ENCODE assay signal across 8 cellular contexts in the genomic region with DNA sequence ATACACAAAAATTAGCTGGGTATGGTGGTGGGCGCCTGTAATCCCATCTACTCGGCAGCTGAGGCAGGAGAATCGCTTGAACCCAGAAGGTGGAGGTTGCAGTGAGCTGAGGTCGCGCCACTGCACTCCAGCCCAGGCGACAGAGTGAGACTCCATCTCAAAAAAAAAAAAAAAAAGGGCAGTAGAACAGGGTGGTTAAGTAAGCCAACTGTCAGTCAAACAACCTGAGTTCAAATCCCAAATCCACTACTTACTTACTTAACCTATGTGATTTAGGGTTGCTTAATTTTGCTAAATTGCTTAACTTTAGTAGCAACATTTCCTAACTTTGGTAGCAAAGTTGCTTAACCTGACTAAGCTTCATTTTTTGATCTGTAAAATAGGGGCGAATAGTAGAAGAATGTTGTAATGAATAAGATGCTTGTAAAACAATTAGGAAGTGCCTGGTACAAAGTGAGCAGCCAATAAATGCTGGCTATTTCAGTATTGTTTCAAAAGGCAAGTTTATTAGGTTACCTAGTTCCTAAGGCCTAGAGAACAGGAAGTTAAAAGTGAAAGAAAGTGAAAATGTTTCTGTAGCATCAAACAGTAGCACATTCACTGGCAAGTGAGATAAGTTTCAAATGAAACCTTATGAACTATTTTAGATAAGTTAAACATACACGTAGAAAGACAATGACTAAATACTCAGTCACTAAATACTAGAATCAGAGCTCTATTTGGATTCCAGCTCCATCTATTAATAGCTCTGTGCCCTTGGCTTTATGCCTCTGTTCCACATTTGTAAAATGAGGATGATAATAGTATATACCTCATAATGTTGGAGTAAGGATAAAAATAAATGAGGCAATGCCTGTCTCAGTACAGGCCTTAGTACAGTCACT.
A peak's percentile ranks its signal among the peaks of the same experiment; 100 is the strongest.
DNase-seq lines count a peak whose midpoint lies in the region; ATAC-seq and TF ChIP-seq lines count a peak whose summit lies in the region.

No MANE protein-coding gene starts in this region.

- H3K9me2 ChIP-seq in Loucy (replicated peaks; ENCODE audit: low read depth, low read length) (no peaks in the 10 kb centered on the region), GM23338 (ENCODE audit: insufficient read depth) (no peaks in the 10 kb centered on the region)

- H3K4me2 ChIP-seq in Loucy (ENCODE audit: low read depth, low read length, poor library complexity, severe bottlenecking) (peak overlapping the region; percentile 66), GM23338 (no peak overlapping the region)

- no peaks in the 10 kb centered on the region for H3K36me3 Mint-ChIP-seq in CD4-positive, alpha-beta T cell (ENCODE audit: low read depth)
- H3K36me3 Mint-ChIP-seq in GM23338 (ENCODE audit: low read depth), result no peaks in the 10 kb centered on the region

- H3K36me3 ChIP-seq in Loucy (ENCODE audit: insufficient read depth, low read length), result no peaks in the 10 kb centered on the region
- no peaks in the 10 kb centered on the region for H3K36me3 ChIP-seq in psoas muscle (ENCODE audit: insufficient read depth in 1 of 2, low read depth in 1 of 2)
- no peaks in the 10 kb centered on the region for H3K36me3 ChIP-seq in GM23338 (ENCODE audit: insufficient read depth)

- H4K20me1 ChIP-seq in Loucy (ENCODE audit: insufficient read depth, low read length, poor library complexity, severe bottlenecking) (no peaks in the 10 kb centered on the region), GM23338 (replicated peaks; ENCODE audit: insufficient read depth) (no peaks in the 10 kb centered on the region)

- H3K4me1 Mint-ChIP-seq in CD4-positive, alpha-beta T cell (ENCODE audit: low read depth), result peaks cover 28% of the 10 kb centered on the region
- H3K4me1 Mint-ChIP-seq in GM23338, result peaks cover 34% of the 10 kb centered on the region

- H3F3A ChIP-seq in Loucy (ENCODE audit: low read depth) (0 out of 2 replicates have a peak, but pooled peaks cover 4% of the 10 kb centered on the region), GM23338 (replicated peaks; ENCODE audit: low read depth) (0 out of 2 replicates have a peak, but pooled peaks cover 3% of the 10 kb centered on the region)

- peak overlapping the region; percentile 77 for H3K27ac Mint-ChIP-seq in CD4-positive, alpha-beta T cell
- H3K27ac Mint-ChIP-seq in GM23338, result no peak overlapping the region

- H3K27me3 Mint-ChIP-seq in CD4-positive, alpha-beta T cell, result no peaks in the 10 kb centered on the region
- peaks cover 9% of the 10 kb centered on the region for H3K27me3 Mint-ChIP-seq in GM23338 (ENCODE audit: insufficient read depth, low read depth, poor library complexity)

- H3K27ac ChIP-seq in CD4-positive, alpha-beta T cell (ENCODE audit: low read depth, low read length), result no peak overlapping the region
- H3K27ac ChIP-seq in psoas muscle (peak overlapping the region; percentile 69), GM23338 (ENCODE audit: low read depth) (no peak overlapping the region)

- no peaks in the 10 kb centered on the region for H3K9me3 ChIP-seq in CD4-positive, alpha-beta T cell (ENCODE audit: control insufficient read depth, low read length)
- H3K9me3 ChIP-seq in Loucy (ENCODE audit: insufficient read depth, low read depth, low read length) (no peaks in the 10 kb centered on the region), psoas muscle (no peaks in the 10 kb centered on the region)

- DNase-seq in CD4-positive, alpha-beta T cell, result no peak
- DNase-seq in choroid plexus epithelial cell (ENCODE audit: low read depth) (peak; percentile 26), psoas muscle (no peak), GM23338 (ENCODE audit: low spot score) (no peak), NK-92 (lab: John Stamatoyannopoulos, UW; ENCODE audit: unreplicated experiment) (no peak), GM19238 (ENCODE audit: insufficient read length, low spot score) (no peak)

- peak; percentile 55 for ATAC-seq in CD4-positive, alpha-beta T cell (ENCODE audit: poor library complexity)
- ATAC-seq in GM21360 (IDR thresholded peaks at IDR 0.05; ENCODE audit: unreplicated experiment) (peak; percentile 82), psoas muscle (peak; percentile 76 to 98 (median 95)), GM23338 (no peak)

- H3K79me2 ChIP-seq in Loucy (ENCODE audit: insufficient read depth, low read length) (no peaks in the 10 kb centered on the region), GM23338 (replicated peaks; ENCODE audit: insufficient read depth) (no peaks in the 10 kb centered on the region)

- no peaks in the 10 kb centered on the region for H3K27me3 ChIP-seq in CD4-positive, alpha-beta T cell (ENCODE audit: control insufficient read depth, insufficient read depth, low read length)
- H3K27me3 ChIP-seq in Loucy (ENCODE audit: insufficient read depth, low read length, poor library complexity, severe bottlenecking) (no peaks in the 10 kb centered on the region), psoas muscle (ENCODE audit: insufficient read depth in 3 of 3, low read length in 2 of 3) (no peaks in the 10 kb centered on the region), GM23338 (ENCODE audit: insufficient read depth) (0 out of 2 replicates have a peak, but pooled peaks cover 6% of the 10 kb centered on the region)

- H2AFZ ChIP-seq in Loucy (ENCODE audit: low read length), result peak overlapping the region; percentile 77
- no peak overlapping the region for H2AFZ ChIP-seq in GM23338

- peak overlapping the region; percentile 21 for H3K4me3 Mint-ChIP-seq in CD4-positive, alpha-beta T cell
- no peak overlapping the region for H3K4me3 Mint-ChIP-seq in GM23338

- peak overlapping the region; percentile 36 for H3K9ac ChIP-seq in Loucy (ENCODE audit: low read depth, low read length, poor library complexity, severe bottlenecking)

- CTCF ChIA-PET in CD4-positive, alpha-beta T cell (lab: Charles Lee), result interaction anchor here (0.6 kb wide), 1 partner anchor 80 kb away, joined by 3 read pairs; no protein-coding TSS in a partner anchor

- peak overlapping the region; percentile 46 for H3K4me3 ChIP-seq in Loucy (ENCODE audit: low read length, poor library complexity, severe bottlenecking)
- H3K4me3 ChIP-seq in choroid plexus epithelial cell (ENCODE audit: low read depth, low read length), result no peak overlapping the region
- no peak overlapping the region for H3K4me3 ChIP-seq in psoas muscle
- H3K4me3 ChIP-seq in GM23338, result no peak overlapping the region

- H3K4me1 ChIP-seq in Loucy (ENCODE audit: insufficient read depth, low read length, poor library complexity, severe bottlenecking), result peaks cover 38% of the 10 kb centered on the region
- peaks cover 20% of the 10 kb centered on the region for H3K4me1 ChIP-seq in psoas muscle
- peaks cover 23% of the 10 kb centered on the region for H3K4me1 ChIP-seq in GM23338 (ENCODE audit: insufficient read depth)

- no peaks in the 10 kb centered on the region for H3K9me3 Mint-ChIP-seq in CD4-positive, alpha-beta T cell
- no peaks in the 10 kb centered on the region for H3K9me3 Mint-ChIP-seq in GM23338

- WGBS in psoas muscle, 3 donors, result 70 to 77% (median 72%) methylated on average over 8 of the region's 8 CpGs

- POLR2A ChIA-PET in CD4-positive, alpha-beta T cell (lab: Charles Lee), result no interaction called here

- no peak for TF ChIP-seq CTCF in CD4-positive, alpha-beta T cell (IDR thresholded peaks at IDR 0.05)
- no peak for TF ChIP-seq CTCF in Loucy (conservative IDR thresholded peaks at IDR 0.05; ENCODE audit: low read length)
- TF ChIP-seq CTCF in choroid plexus epithelial cell (conservative IDR thresholded peaks at IDR 0.05; ENCODE audit: low read depth, low read length), result no peak
- no peak for TF ChIP-seq CTCF in psoas muscle (IDR thresholded peaks at IDR 0.05)
- no peak for TF ChIP-seq CTCF in GM23338 (conservative IDR thresholded peaks at IDR 0.05; ENCODE audit: low read depth in 2 of 2)

- intact Hi-C loops in CD4-positive, alpha-beta T cell (cut with DNase I, micrococcal nuclease), result loop anchor here in 1 of 2 experiments (5.0 kb wide), 1 partner anchor 531 kb away; no protein-coding TSS in a partner anchor
- intact Hi-C loops in psoas muscle (cut with DNase I), result loop anchor here in 1 of 2 donors (5.0 kb wide), 2 partner anchors 36 to 164 kb away; no protein-coding TSS in a partner anchor

TF ChIP-seq in GM23338, 12 proteins besides CTCF, POLR2A, EP300 and RAD21 (continues in another document):
- TF ChIP-seq NANOG (IDR thresholded peaks at IDR 0.05; ENCODE audit: borderline replicate concordance) (no peak), CREB1 (CRISPR knock-in tag; IDR thresholded peaks at IDR 0.05; ENCODE audit: low read depth) (no peak), ZNF114 (CRISPR knock-in tag; IDR thresholded peaks at IDR 0.05) (no peak), STAT1 (IDR thresholded peaks at IDR 0.05; ENCODE audit: unreplicated experiment) (no peak), EZH2 (IDR thresholded peaks at IDR 0.05; ENCODE audit: low read depth, unreplicated experiment) (no peak)
- TF ChIP-seq, protein P1, sequence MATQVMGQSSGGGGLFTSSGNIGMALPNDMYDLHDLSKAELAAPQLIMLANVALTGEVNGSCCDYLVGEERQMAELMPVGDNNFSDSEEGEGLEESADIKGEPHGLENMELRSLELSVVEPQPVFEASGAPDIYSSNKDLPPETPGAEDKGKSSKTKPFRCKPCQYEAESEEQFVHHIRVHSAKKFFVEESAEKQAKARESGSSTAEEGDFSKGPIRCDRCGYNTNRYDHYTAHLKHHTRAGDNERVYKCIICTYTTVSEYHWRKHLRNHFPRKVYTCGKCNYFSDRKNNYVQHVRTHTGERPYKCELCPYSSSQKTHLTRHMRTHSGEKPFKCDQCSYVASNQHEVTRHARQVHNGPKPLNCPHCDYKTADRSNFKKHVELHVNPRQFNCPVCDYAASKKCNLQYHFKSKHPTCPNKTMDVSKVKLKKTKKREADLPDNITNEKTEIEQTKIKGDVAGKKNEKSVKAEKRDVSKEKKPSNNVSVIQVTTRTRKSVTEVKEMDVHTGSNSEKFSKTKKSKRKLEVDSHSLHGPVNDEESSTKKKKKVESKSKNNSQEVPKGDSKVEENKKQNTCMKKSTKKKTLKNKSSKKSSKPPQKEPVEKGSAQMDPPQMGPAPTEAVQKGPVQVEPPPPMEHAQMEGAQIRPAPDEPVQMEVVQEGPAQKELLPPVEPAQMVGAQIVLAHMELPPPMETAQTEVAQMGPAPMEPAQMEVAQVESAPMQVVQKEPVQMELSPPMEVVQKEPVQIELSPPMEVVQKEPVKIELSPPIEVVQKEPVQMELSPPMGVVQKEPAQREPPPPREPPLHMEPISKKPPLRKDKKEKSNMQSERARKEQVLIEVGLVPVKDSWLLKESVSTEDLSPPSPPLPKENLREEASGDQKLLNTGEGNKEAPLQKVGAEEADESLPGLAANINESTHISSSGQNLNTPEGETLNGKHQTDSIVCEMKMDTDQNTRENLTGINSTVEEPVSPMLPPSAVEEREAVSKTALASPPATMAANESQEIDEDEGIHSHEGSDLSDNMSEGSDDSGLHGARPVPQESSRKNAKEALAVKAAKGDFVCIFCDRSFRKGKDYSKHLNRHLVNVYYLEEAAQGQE (IDR thresholded peaks at IDR 0.05; ENCODE audit: unreplicated experiment), result no peak
